In the genomic region with DNA sequence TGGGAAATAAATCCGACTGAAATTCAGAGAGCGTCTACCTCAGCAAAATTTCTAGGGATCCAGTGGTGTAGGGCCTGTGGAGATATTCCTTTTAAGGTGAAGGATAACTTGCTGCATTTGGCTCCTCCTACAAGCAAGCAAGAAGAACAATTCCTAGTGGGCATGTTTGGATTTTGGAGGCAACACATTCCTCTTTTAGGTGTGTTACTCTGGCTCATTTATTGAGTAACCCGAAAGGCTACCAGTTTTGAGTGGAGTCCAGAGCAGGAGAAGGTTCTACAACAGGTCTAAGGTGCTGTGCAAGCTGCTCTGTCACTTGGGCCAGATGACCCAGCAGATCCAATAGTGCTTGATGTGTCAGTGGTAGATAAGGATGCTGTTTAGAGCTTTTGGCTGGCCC, we compare ENCODE assay signal across 28 cellular contexts.
"Had no signal": no experiment of that assay in that cellular context is flagged by ENCODE, and none has a peak within 500 bp of the region (broad histone marks: within the 10 kb centered on the region; RNA-seq: fewer than 3 reads in every experiment).

No MANE protein-coding gene starts in this region.

- H3K27me3 ChIP-seq: colonic mucosa, dorsolateral prefrontal cortex, esophagus muscularis mucosa, esophagus squamous epithelium, gastrocnemius medialis, gastroesophageal sphincter, heart left ventricle, heart right ventricle, hepatocyte had no signal

- FAIRE-seq: colon, endometrium, endothelial cell of umbilical vein, frontal cortex had no signal

- H2AFZ ChIP-seq: hepatocyte had no signal

- H3K27ac ChIP-seq: colonic mucosa, coronary artery, dorsolateral prefrontal cortex, epithelial cell of prostate, esophagus muscularis mucosa, esophagus squamous epithelium, gastrocnemius medialis, gastroesophageal sphincter, heart left ventricle, heart right ventricle, hepatocyte had no signal

- DNase-seq: colonic mucosa; cortex of kidney; dermis blood vessel endothelial cell; dorsolateral prefrontal cortex; effector CD4-positive, alpha-beta T cell; effector CD8-positive, alpha-beta T cell; effector memory CD4-positive, alpha-beta T cell; effector memory CD8-positive, alpha-beta T cell; endodermal cell; erythroblast; esophagus squamous epithelium; foreskin fibroblast; foreskin melanocyte; gastrocnemius medialis; glutamatergic neuron; head of caudate nucleus; heart left ventricle; heart right ventricle had no signal

- H3K4me2 ChIP-seq: hepatocyte had no signal

- H3K36me3 ChIP-seq: colonic mucosa, esophagus muscularis mucosa, esophagus squamous epithelium, gastrocnemius medialis, gastroesophageal sphincter, heart left ventricle, heart right ventricle had no signal

- H3K4me3 ChIP-seq: colonic mucosa, coronary artery, dorsolateral prefrontal cortex, esophagus muscularis mucosa, esophagus squamous epithelium, gastrocnemius medialis, gastroesophageal sphincter, heart left ventricle, heart right ventricle, hepatocyte had no signal

- H3K9me3 ChIP-seq: colonic mucosa, esophagus muscularis mucosa, esophagus squamous epithelium, gastrocnemius medialis, gastroesophageal sphincter had no signal

- ATAC-seq: effector memory CD8-positive, alpha-beta T cell; esophagus mucosa; gastrocnemius medialis; gastroesophageal sphincter; heart left ventricle; heart right ventricle had no signal

- H3K79me2 ChIP-seq: hepatocyte had no signal

- H3K4me1 ChIP-seq: colonic mucosa, esophagus muscularis mucosa, esophagus squamous epithelium, gastrocnemius medialis, gastroesophageal sphincter, heart left ventricle, heart right ventricle had no signal
